ENCODE assay signal across 8 cellular contexts in genomic region chr4:36256398-36256828, GRCh38. TPM values are rescaled to one million over a fixed set of nuclear protein-coding genes. Genes with fewer than 3 reads are reported as not detected.
A peak's percentile ranks its signal among the peaks of the same experiment; 100 is the strongest.
DNase-seq lines count a peak whose midpoint lies in the region; ATAC-seq and TF ChIP-seq lines count a peak whose summit lies in the region.
"Had no signal": no experiment of that assay in that cellular context is flagged by ENCODE, and none has a peak within 500 bp of the region (broad histone marks: within the 10 kb centered on the region; RNA-seq: fewer than 3 reads in every experiment).

No MANE protein-coding gene starts in this region.

- H3K4me1 Mint-ChIP-seq in T-helper 1 cell treated with Interleukin-12 subunit alpha and Interleukin-12 subunit beta and Interleukin-4 antibody, amounts not matched to agents 30 μg/mL and 1 μg/mL, for 36 hours (ENCODE audit: low read depth), result peaks cover 37% of the 10 kb centered on the region

- no peak for TF ChIP-seq CTCF in neutrophil (IDR thresholded peaks at IDR 0.05)

- peaks cover 10% of the 10 kb centered on the region for H3K36me3 Mint-ChIP-seq in T-helper 1 cell treated with Interleukin-12 subunit alpha and Interleukin-12 subunit beta and Interleukin-4 antibody, amounts not matched to agents 30 μg/mL and 1 μg/mL, for 36 hours (ENCODE audit: low read depth)

- peak overlapping the region in 1 of 2 experiments; percentile 16 for H3K4me3 ChIP-seq in neutrophil (ENCODE audit: low read depth in 1 of 2, low read length in 1 of 2)

- H3K27ac ChIP-seq in neutrophil, result peak overlapping the region; percentile 82

- peak overlapping the region; percentile 48 for H3K4me3 Mint-ChIP-seq in T-helper 1 cell treated with Interleukin-12 subunit alpha and Interleukin-12 subunit beta and Interleukin-4 antibody, amounts not matched to agents 30 μg/mL and 1 μg/mL, for 36 hours

- H3K27me3 ChIP-seq in neutrophil, result no peaks in the 10 kb centered on the region

- peaks cover 25 to 30% of the 10 kb centered on the region in 2 experiments for H3K4me1 ChIP-seq in neutrophil (ENCODE audit: control insufficient read depth in 1 of 2, insufficient read depth in 1 of 2, low read depth in 1 of 2, low read length in 1 of 2)

- peaks cover 4% of the 10 kb centered on the region for H3K9me3 Mint-ChIP-seq in T-helper 1 cell treated with Interleukin-12 subunit alpha and Interleukin-12 subunit beta and Interleukin-4 antibody, amounts not matched to agents 30 μg/mL and 1 μg/mL, for 36 hours

- H3K9me3 ChIP-seq in neutrophil, result no peaks in the 10 kb centered on the region

- H3K36me3 ChIP-seq in neutrophil, result no peaks in the 10 kb centered on the region

- no peak for DNase-seq in dedifferentiated amniotic fluid mesenchymal stem cell (ENCODE audit: extremely low spot score)
- DNase-seq in HT-29 (ENCODE audit: low spot score), result no peak
- DNase-seq in NCI-H82 (lab: John Stamatoyannopoulos, UW), result no peak

- H3K27me3 Mint-ChIP-seq in T-helper 1 cell treated with Interleukin-12 subunit alpha and Interleukin-12 subunit beta and Interleukin-4 antibody, amounts not matched to agents 30 μg/mL and 1 μg/mL, for 36 hours (ENCODE audit: low read depth), result no peaks in the 10 kb centered on the region

- H3K27ac Mint-ChIP-seq in T-helper 1 cell treated with Interleukin-12 subunit alpha and Interleukin-12 subunit beta and Interleukin-4 antibody, amounts not matched to agents 30 μg/mL and 1 μg/mL, for 36 hours, result peak overlapping the region; percentile 98

- peak; percentile 41 for ATAC-seq in GM19043 (IDR thresholded peaks at IDR 0.05; ENCODE audit: low read depth, unreplicated experiment)
- peak; percentile 72 for ATAC-seq in HG02852 (IDR thresholded peaks at IDR 0.05; ENCODE audit: unreplicated experiment)

RNA-seq across cellular contexts. Expression of gene ARAP2, which starts 12.1 kb away (rescaled TPM):
- 10.7 and 14.0 TPM in 2 replicates for total RNA-seq in HT-29 (2014; rRNA removed; shearing (Covaris generic))

RNA-seq across cellular contexts. Expression of gene DTHD1, which starts 25.0 kb away (rescaled TPM):
- total RNA-seq in HT-29 (2014; rRNA removed; shearing (Covaris generic)), result 0.08 and 0.37 TPM in 2 replicates
- total RNA-seq: NCI-H460 had no signal
